Comparison of ENCODE assay signal across 8 cellular contexts in the genomic region with DNA sequence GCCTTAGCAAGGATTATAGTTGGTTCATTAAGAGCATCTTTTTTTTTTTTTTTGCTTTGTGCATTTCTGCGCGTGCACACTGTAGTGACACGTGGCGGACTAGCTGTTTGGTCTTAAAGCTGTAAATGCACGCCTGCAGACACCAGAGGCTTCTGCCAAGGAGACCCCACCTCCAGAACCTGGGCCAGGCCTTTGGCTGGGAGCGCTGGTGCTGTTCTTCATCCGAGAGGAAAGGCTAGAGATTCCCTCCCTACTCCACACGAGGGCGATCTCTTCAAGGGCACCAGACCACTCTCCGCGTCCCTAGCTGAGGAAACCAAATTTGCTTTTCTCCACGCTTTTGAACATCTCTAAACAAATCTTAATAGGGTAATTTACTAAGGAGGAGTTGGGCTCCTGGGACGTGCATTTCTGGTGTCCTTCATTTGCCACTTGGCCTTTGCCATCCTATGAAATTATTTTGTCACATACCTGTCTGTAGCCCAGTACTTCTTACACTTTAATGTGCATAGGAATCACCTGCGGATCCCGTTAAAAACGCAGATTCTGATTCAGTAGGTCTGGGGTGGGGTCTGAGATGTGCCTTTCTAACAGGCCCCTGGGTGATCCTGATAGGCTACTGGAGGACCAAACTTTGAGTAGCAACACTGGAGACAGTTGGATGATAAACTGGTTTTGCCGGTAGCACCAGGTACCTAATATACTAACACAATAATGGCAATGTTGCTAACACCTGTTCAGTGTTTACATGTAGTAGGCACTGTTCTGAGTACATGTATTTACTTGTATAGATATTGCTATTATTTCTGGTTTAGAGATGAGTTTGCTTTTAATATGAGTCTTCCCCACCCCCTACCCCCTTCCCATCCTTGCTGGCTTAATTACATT. TPM values are rescaled to one million over a fixed set of nuclear protein-coding genes. Genes with fewer than 3 reads are reported as not detected.
DNase-seq lines count a peak whose midpoint lies in the region; ATAC-seq and TF ChIP-seq lines count a peak whose summit lies in the region.

No MANE protein-coding gene starts in this region.

- H3K27ac Mint-ChIP-seq in mesothelial cell of epicardium: no peak overlapping the region

- H3K4me3 Mint-ChIP-seq in mesothelial cell of epicardium: no peak overlapping the region

- peaks cover 94% of the 10 kb centered on the region for H3K27me3 Mint-ChIP-seq in mesothelial cell of epicardium (ENCODE audit: low read depth)

- H3K9me3 Mint-ChIP-seq in mesothelial cell of epicardium: peaks cover 12% of the 10 kb centered on the region

- H3K36me3 Mint-ChIP-seq in mesothelial cell of epicardium: no peaks in the 10 kb centered on the region

- ATAC-seq in GM18870 (IDR thresholded peaks at IDR 0.05; ENCODE audit: unreplicated experiment): no peak

- DNase-seq in NCI-H187 (lab: John Stamatoyannopoulos, UW) (peak; percentile 14 to 30), NCI-H187 treated with DMSO at 0.1 percent for 48 hours (lab: John Stamatoyannopoulos, UW) (no peak), HCEC 1CT (peak; percentile 32), NCI-H128 (lab: John Stamatoyannopoulos, UW; ENCODE audit: unreplicated experiment) (peak; percentile 74), SKM-1 treated with dmso at 0.1 percent for 144 hours (lab: John Stamatoyannopoulos, UW; ENCODE audit: unreplicated experiment) (peak; percentile 13), dermis blood vessel endothelial cell (peak; percentile 71), mesothelial cell of epicardium (ENCODE audit: low spot score in 2 of 2, unreplicated experiment in 2 of 2) (peak in 1 of 2 experiments; percentile 59)

- TF ChIP-seq CTCF in mesothelial cell of epicardium (IDR thresholded peaks at IDR 0.05; ENCODE audit: unreplicated experiment): peak; percentile 20

- peaks cover 5% of the 10 kb centered on the region for H3K4me1 Mint-ChIP-seq in mesothelial cell of epicardium

RNA-seq across cellular contexts. Expression of a gene that starts 1.3 kb away (rescaled TPM):
- 0.85 and 0.93 TPM in 2 replicates for total RNA-seq in dermis blood vessel endothelial cell
- total RNA-seq in mesothelial cell of epicardium: not detected in 3 replicates
